Comparison of ENCODE assay signal across 22 cellular contexts in genomic region chr6:139496654-139497343, GRCh38.
DNase-seq lines count a peak whose midpoint lies in the region; ATAC-seq and TF ChIP-seq lines count a peak whose summit lies in the region.
"Had no signal": no experiment of that assay in that cellular context is flagged by ENCODE, and none has a peak within 500 bp of the region (broad histone marks: within the 10 kb centered on the region; RNA-seq: fewer than 3 reads in every experiment).

No MANE protein-coding gene starts in this region.

- no peak overlapping the region for H3K27ac Mint-ChIP-seq in CD8-positive, alpha-beta memory T cell

- intact Hi-C loops in right lobe of liver (cut with DNase I): no loop called here

- no peaks in the 10 kb centered on the region for H3K36me3 Mint-ChIP-seq in CD8-positive, alpha-beta memory T cell
- H3K36me3 Mint-ChIP-seq: CD4-positive, CD25-positive, alpha-beta regulatory T cell had no signal

- TF ChIP-seq CTCF in right lobe of liver (IDR thresholded peaks at IDR 0.05): no peak

- H3K9me3 Mint-ChIP-seq in CD8-positive, alpha-beta memory T cell: peaks cover 0 to 2% (median 0%) of the 10 kb centered on the region in 5 donors
- H3K9me3 Mint-ChIP-seq: CD4-positive, CD25-positive, alpha-beta regulatory T cell had no signal

- WGBS in right lobe of liver (ENCODE audit: insufficient coverage, low coverage, low lambda C conversion rate, missing lambda C conversion rate): 83% methylated on average over 2 of the region's 3 CpGs

- DNase-seq in CD8-positive, alpha-beta memory T cell: no peak
- DNase-seq in UCSD-AML1 (lab: John Stamatoyannopoulos, UW; ENCODE audit: unreplicated experiment) (peak; percentile 11), erythroblast (lab: John Stamatoyannopoulos, UW) (peak; percentile 72 to 84), right lobe of liver (peak in 1 of 3 donors; percentile 25), NCI-H1694 (lab: John Stamatoyannopoulos, UW) (no peak)
- DNase-seq: CD4-positive, CD25-positive, alpha-beta regulatory T cell; DMS53; Kasumi-1; NCI-H1092 treated with DMSO at 0.1 percent for 48 hours; NCI-H1436; NCI-H1930; NCI-H2107; NCI-H524; NCI-H748 treated with DMSO at 0.1 percent for 48 hours; PC-3 had no signal

- H3K27me3 Mint-ChIP-seq in CD8-positive, alpha-beta memory T cell: no peaks in the 10 kb centered on the region

- no peak overlapping the region for H3K4me3 Mint-ChIP-seq in CD8-positive, alpha-beta memory T cell
- H3K4me3 Mint-ChIP-seq: CD4-positive, CD25-positive, alpha-beta regulatory T cell had no signal

- peak overlapping the region; percentile 72 for H3K27ac ChIP-seq in CD8-positive, alpha-beta memory T cell (ENCODE audit: low read depth, low read length)
- H3K27ac ChIP-seq in right lobe of liver: no peak overlapping the region
- H3K27ac ChIP-seq: BLaER1, HL-60, SJSA1 had no signal

- TF ChIP-seq POLR2A in erythroblast (IDR thresholded peaks at IDR 0.05; ENCODE audit: low read length) (no peak), right lobe of liver (IDR thresholded peaks at IDR 0.05) (no peak)

- CTCF ChIA-PET in CD8-positive, alpha-beta memory T cell (lab: Charles Lee): no interaction called here

- ATAC-seq in right lobe of liver (peak; percentile 48 to 83 (median 78)), GM21526 (IDR thresholded peaks at IDR 0.05; ENCODE audit: low FRiP score, unreplicated experiment) (no peak), GM21423 (IDR thresholded peaks at IDR 0.05; ENCODE audit: unreplicated experiment) (no peak), GM19395 (IDR thresholded peaks at IDR 0.05; ENCODE audit: unreplicated experiment) (no peak)
- ATAC-seq: PC-3, Right ventricle myocardium inferior had no signal

- H3K27me3 ChIP-seq in CD8-positive, alpha-beta memory T cell (ENCODE audit: insufficient read depth, low read length, poor library complexity, severe bottlenecking): no peaks in the 10 kb centered on the region
- H3K27me3 ChIP-seq in right lobe of liver: no peaks in the 10 kb centered on the region
- H3K27me3 ChIP-seq: BLaER1, SJSA1 had no signal

- POLR2A ChIA-PET in CD8-positive, alpha-beta memory T cell (lab: Charles Lee): no interaction called here

- no peak overlapping the region for H3K4me3 ChIP-seq in CD8-positive, alpha-beta memory T cell (ENCODE audit: low read length)
- no peak overlapping the region for H3K4me3 ChIP-seq in right lobe of liver
- H3K4me3 ChIP-seq: BLaER1, SJSA1 had no signal

- H3K9me3 ChIP-seq in CD8-positive, alpha-beta memory T cell (ENCODE audit: low read length): no peaks in the 10 kb centered on the region
- no peaks in the 10 kb centered on the region for H3K9me3 ChIP-seq in right lobe of liver
- H3K9me3 ChIP-seq: BLaER1, SJSA1 had no signal

- no peaks in the 10 kb centered on the region for H3K36me3 ChIP-seq in CD8-positive, alpha-beta memory T cell (ENCODE audit: insufficient read depth, low read length)
- H3K36me3 ChIP-seq in right lobe of liver: no peaks in the 10 kb centered on the region
- H3K36me3 ChIP-seq: BLaER1, SJSA1 had no signal

- H3K4me1 ChIP-seq in CD8-positive, alpha-beta memory T cell (ENCODE audit: insufficient read depth, low read length): no peaks in the 10 kb centered on the region
- H3K4me1 ChIP-seq in right lobe of liver: peaks cover 0 to 8% (median 0%) of the 10 kb centered on the region in 4 donors
- H3K4me1 ChIP-seq: BLaER1, SJSA1 had no signal

- no peaks in the 10 kb centered on the region for H3K4me1 Mint-ChIP-seq in CD8-positive, alpha-beta memory T cell
- H3K4me1 Mint-ChIP-seq: CD4-positive, CD25-positive, alpha-beta regulatory T cell had no signal

Comparison
In these comparisons a context has a peak if more than half of its experiments do, and no peak if none do; other contexts are left out.
1. DNase-seq: peak in UCSD-AML1 (single experiment) and erythroblast (2 of 2); none in CD8-positive, alpha-beta memory T cell (0 of 5) and NCI-H1694 (single experiment).
2. ATAC-seq: peak in right lobe of liver (4 of 4); none in GM21526 (single experiment), GM21423 (single experiment) and GM19395 (single experiment).